22 cellular contexts compared by ENCODE assay signal in the genomic region with DNA sequence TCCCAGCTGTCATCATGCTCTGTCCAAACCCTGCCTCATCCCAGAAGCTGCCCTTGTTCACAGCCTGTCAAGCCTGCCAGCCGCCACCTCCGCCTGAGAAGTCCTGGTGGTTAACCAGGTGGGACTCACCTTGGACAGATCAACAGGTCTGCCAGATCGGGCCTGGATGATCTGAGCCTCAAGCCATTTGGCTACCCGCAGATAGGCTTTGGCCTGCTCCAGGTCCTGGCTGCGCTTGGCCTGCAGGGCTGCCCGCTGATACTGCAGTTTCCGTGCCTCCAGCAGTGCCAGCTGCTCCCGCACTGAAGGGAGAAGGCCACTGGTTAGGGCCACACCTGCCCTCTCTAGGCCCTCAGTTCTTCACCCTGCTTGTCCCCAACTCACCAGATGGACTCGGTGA.
"Had no signal": no experiment of that assay in that cellular context is flagged by ENCODE, and none has a peak within 500 bp of the region (broad histone marks: within the 10 kb centered on the region; RNA-seq: fewer than 3 reads in every experiment).

No MANE protein-coding gene starts in this region.

- H3K27ac ChIP-seq: epithelial cell of prostate, esophagus muscularis mucosa, gastrocnemius medialis, lower lobe of right lung, pancreas, tibial artery, upper lobe of left lung, vagina had no signal

- H3K4me2 ChIP-seq: smooth muscle cell had no signal

- FAIRE-seq: pancreas had no signal

- H3K4me3 ChIP-seq: esophagus muscularis mucosa, gastrocnemius medialis, lower lobe of right lung, pancreas, smooth muscle cell, tibial artery, upper lobe of left lung, vagina had no signal

- H3K4me1 ChIP-seq: esophagus muscularis mucosa, gastrocnemius medialis, lower lobe of right lung, pancreas, tibial artery, upper lobe of left lung, vagina had no signal

- DNase-seq: effector memory CD8-positive, alpha-beta T cell; gastrocnemius medialis; glutamatergic neuron; islet precursor cell; lower lobe of right lung; right cardiac atrium; stimulated activated CD4-positive, alpha-beta T cell treated with anti-CD3 and anti-CD28 coated beads, Interleukin-4, amount 100 ng/mL, for 1 hour; stimulated activated CD8-positive, alpha-beta memory T cell treated with anti-CD3 and anti-CD28 coated beads, Interleukin-4, amount 100 ng/mL, for 48 hours; tibial artery; upper lobe of left lung had no signal

- H3K9me3 ChIP-seq: esophagus muscularis mucosa, gastrocnemius medialis, lower lobe of right lung, pancreas, tibial artery, upper lobe of left lung, vagina had no signal

- H3K4me1 Mint-ChIP-seq: memory B cell, mesothelial cell of epicardium, nephron had no signal

- H3K27ac Mint-ChIP-seq: memory B cell; mesothelial cell of epicardium; nephron; progenitor cell of endocrine pancreas; stimulated activated memory B cell treated with anti-CD40 and anti-IgM and Interleukin-4, amounts not matched to agents 10 μg/mL and 1 μg/mL and 100 μg/mL, for 72 hours had no signal

- H3K27me3 ChIP-seq: esophagus muscularis mucosa, gastrocnemius medialis, pancreas, tibial artery, upper lobe of left lung, vagina had no signal

- H3K4me3 Mint-ChIP-seq: effector memory CD8-positive, alpha-beta T cell; memory B cell; mesothelial cell of epicardium; nephron; stimulated activated memory B cell treated with anti-CD40 and anti-IgM and Interleukin-4, amounts not matched to agents 10 μg/mL and 1 μg/mL and 100 μg/mL, for 72 hours; stimulated activated naive CD8-positive, alpha-beta T cell treated with anti-CD3 and anti-CD28 coated beads, Interleukin-15, Interleukin-2, amounts not matched to agents 100 ng/mL and 50 ng/mL, for 24 hours had no signal

- H3K9me3 Mint-ChIP-seq: effector memory CD8-positive, alpha-beta T cell; memory B cell; mesothelial cell of epicardium; nephron; stimulated activated memory B cell treated with anti-CD40 and anti-IgM and Interleukin-4, amounts not matched to agents 10 μg/mL and 1 μg/mL and 100 μg/mL, for 72 hours; stimulated activated naive CD8-positive, alpha-beta T cell treated with anti-CD3 and anti-CD28 coated beads, Interleukin-15, Interleukin-2, amounts not matched to agents 100 ng/mL and 50 ng/mL, for 24 hours had no signal

- ATAC-seq: effector memory CD8-positive, alpha-beta T cell; gastrocnemius medialis; left lobe of liver; lower lobe of right lung; pancreas; right cardiac atrium; stimulated activated memory B cell treated with anti-CD40 and anti-IgM and Interleukin-4, amounts not matched to agents 10 μg/mL and 1 μg/mL and 100 μg/mL, for 72 hours had no signal

- H3K27me3 Mint-ChIP-seq: effector memory CD8-positive, alpha-beta T cell; memory B cell; progenitor cell of endocrine pancreas; stimulated activated memory B cell treated with anti-CD40 and anti-IgM and Interleukin-4, amounts not matched to agents 10 μg/mL and 1 μg/mL and 100 μg/mL, for 72 hours; stimulated activated naive CD8-positive, alpha-beta T cell treated with anti-CD3 and anti-CD28 coated beads, Interleukin-15, Interleukin-2, amounts not matched to agents 100 ng/mL and 50 ng/mL, for 24 hours had no signal
